27 cellular contexts compared by ENCODE assay signal in genomic region chr7:110399421-110399820, GRCh38.
"Had no signal": no experiment of that assay in that cellular context is flagged by ENCODE, and none has a peak within 500 bp of the region (broad histone marks: within the 10 kb centered on the region; RNA-seq: fewer than 3 reads in every experiment).

No MANE protein-coding gene starts in this region.

- H3K27me3 ChIP-seq: body of pancreas, cardiac muscle cell, esophagus muscularis mucosa, heart right ventricle, left lung, neural progenitor cell, spleen had no signal

- H3K4me2 ChIP-seq: neural progenitor cell had no signal

- H3K27ac ChIP-seq: body of pancreas, cardiac muscle cell, coronary artery, dorsolateral prefrontal cortex, esophagus muscularis mucosa, heart right ventricle, left lung, lower lobe of right lung, neural progenitor cell, spleen, thoracic aorta had no signal

- H3K9me3 ChIP-seq: body of pancreas, esophagus muscularis mucosa, heart right ventricle, left lung, lower lobe of right lung, spleen, thoracic aorta had no signal

- H3K9ac ChIP-seq: neural progenitor cell had no signal

- H2AFZ ChIP-seq: neural progenitor cell had no signal

- H3K4me3 ChIP-seq: body of pancreas, cardiac muscle cell, coronary artery, dorsolateral prefrontal cortex, esophagus muscularis mucosa, heart right ventricle, left lung, lower lobe of right lung, neural progenitor cell, spleen, thoracic aorta had no signal

- H3K36me3 ChIP-seq: cardiac muscle cell, esophagus muscularis mucosa, heart right ventricle, left lung, lower lobe of right lung, neural progenitor cell, spleen, thoracic aorta had no signal

- DNase-seq: activated CD4-positive, alpha-beta T cell treated with anti-CD3 and anti-CD28 coated beads for 4 hours; activated CD4-positive, alpha-beta T cell treated with anti-CD3 and anti-CD28 coated beads, Interleukin-2, amount 50 U/mL, for 4 hours; activated CD4-positive, CD25-positive, alpha-beta regulatory T cell; activated naive CD4-positive, alpha-beta T cell treated with Interleukin-2 at 50 U/mL for 16 hours; activated T-cell treated with anti-CD3 and anti-CD28 coated beads for 4 hours; activated T-cell treated with anti-CD3 and anti-CD28 coated beads, Interleukin-2, amount 50 U/mL, for 72 hours; anterior cingulate cortex; body of pancreas; cerebellar nuclear complex; dorsolateral prefrontal cortex; effector memory CD8-positive, alpha-beta T cell; foreskin melanocyte; heart right ventricle; kidney glomerular epithelial cell; left lung; lower lobe of right lung; mesendoderm; natural killer cell; right cardiac atrium; spleen; stimulated activated naive CD8-positive, alpha-beta T cell treated with anti-CD3 and anti-CD28 coated beads, Interleukin-15, Interleukin-2, amounts not matched to agents 100 U/mL and 50 U/mL, for 24 hours; trophoblast cell had no signal

- ATAC-seq: activated T-cell treated with anti-CD3 and anti-CD28 coated beads, Interleukin-2, amount 50 U/mL, for 72 hours; body of pancreas; effector memory CD8-positive, alpha-beta T cell; heart right ventricle; left lung; lower lobe of right lung; natural killer cell; right cardiac atrium; stimulated activated naive CD8-positive, alpha-beta T cell treated with anti-CD3 and anti-CD28 coated beads, Interleukin-15, Interleukin-2, amounts not matched to agents 100 U/mL and 50 U/mL, for 24 hours had no signal

- H3K4me1 ChIP-seq: body of pancreas, heart right ventricle, left lung, lower lobe of right lung, neural progenitor cell, spleen had no signal
